9 cellular contexts compared by ENCODE assay signal in the genomic region with DNA sequence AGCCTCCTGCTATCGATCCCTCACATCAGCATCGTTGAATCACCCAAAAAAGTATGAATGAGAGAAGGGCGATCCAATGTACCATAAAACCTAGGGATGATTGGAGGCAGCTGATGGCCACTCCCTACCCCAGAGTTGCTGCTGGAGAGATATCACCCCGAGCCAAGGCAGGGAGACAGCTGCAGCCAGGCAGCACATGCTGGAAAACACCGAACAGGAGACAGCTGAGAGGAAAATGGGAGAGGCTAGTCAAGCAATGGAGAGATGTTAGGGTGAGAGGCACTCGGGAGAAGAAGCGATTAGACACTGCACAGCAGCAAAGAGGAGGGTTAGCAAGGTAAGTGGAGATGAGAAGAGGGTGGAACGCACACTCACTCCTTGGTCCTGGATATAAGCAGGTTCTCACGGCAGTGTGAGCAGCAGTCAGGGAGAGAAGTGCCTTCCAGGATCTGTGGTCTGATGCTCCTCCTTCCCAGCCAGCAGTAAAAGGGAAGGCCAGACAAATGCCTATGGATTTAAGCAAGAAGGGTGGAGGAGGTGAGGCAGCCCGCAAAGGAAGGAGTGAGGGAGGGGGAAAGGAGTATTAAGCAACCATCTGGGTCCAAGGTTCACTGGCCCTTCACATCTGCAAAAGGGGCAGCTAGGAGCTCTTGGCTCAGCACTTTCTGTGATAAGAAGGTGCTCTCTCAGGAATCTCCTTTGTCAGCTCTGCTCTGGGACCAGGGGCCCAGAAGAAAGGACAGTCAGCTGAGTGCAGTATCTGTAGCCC. TPM values are rescaled to one million over a fixed set of nuclear protein-coding genes. Genes with fewer than 3 reads are reported as not detected.
DNase-seq lines count a peak whose midpoint lies in the region; ATAC-seq, FAIRE-seq and TF ChIP-seq lines count a peak whose summit lies in the region.
"Had no signal": no experiment of that assay in that cellular context is flagged by ENCODE, and none has a peak within 500 bp of the region (broad histone marks: within the 10 kb centered on the region; RNA-seq: fewer than 3 reads in every experiment).

TSS of gene SLC7A7 (minus strand) at position 491 of the 769 bp plus-strand sequence. CDS start 2,037 bp downstream, outside the sequence.

- no peak for ATAC-seq in stimulated activated effector memory CD8-positive, alpha-beta T cell treated with anti-CD3 and anti-CD28 coated beads, Interleukin-12 subunit alpha, Interleukin-12 subunit beta, amount 100 ng/mL, for 72 hours
- ATAC-seq in GM19467 (IDR thresholded peaks at IDR 0.05; ENCODE audit: unreplicated experiment) (no peak), HG02885 (IDR thresholded peaks at IDR 0.05; ENCODE audit: poor library complexity, unreplicated experiment) (no peak), left lobe of liver (no peak)

- H3K4me2 ChIP-seq in keratinocyte (ENCODE audit: control insufficient read depth, extremely low read depth, insufficient read depth, low read depth, low read length) = peak within 1 kb of the TSS; percentile 23

- H3K27me3 Mint-ChIP-seq in HFFc6 (ENCODE audit: insufficient read depth) = no peaks in the 10 kb centered on the region

- H3K9ac ChIP-seq in keratinocyte (ENCODE audit: control insufficient read depth, extremely low read depth, insufficient read depth, low read length) = no peak within 1 kb of the TSS

- H3K4me1 ChIP-seq in keratinocyte (ENCODE audit: control insufficient read depth, extremely low read depth, insufficient read depth, low read length) = peaks cover 6% of the 10 kb centered on the region

- H3K4me1 Mint-ChIP-seq in HFFc6 (ENCODE audit: low read depth) = peaks cover 38% of the 10 kb centered on the region
- H3K4me1 Mint-ChIP-seq in stimulated activated effector memory CD8-positive, alpha-beta T cell treated with anti-CD3 and anti-CD28 coated beads, Interleukin-12 subunit alpha, Interleukin-12 subunit beta, amount 100 ng/mL, for 72 hours = peaks cover 13% of the 10 kb centered on the region

- FAIRE-seq in keratinocyte (lab: Jason Lieb, UNC) = no peak
- FAIRE-seq: endometrium had no signal

- H3K4me3 ChIP-seq in keratinocyte (ENCODE audit: control insufficient read depth in 2 of 3, extremely low read depth in 1 of 3, insufficient read depth in 2 of 3, low read depth in 1 of 3, low read length in 3 of 3) = no peak within 1 kb of the TSS

- peak within 1 kb of the TSS; percentile 47; the same call in 1 of the 2 replicates for H3K27ac Mint-ChIP-seq in HFFc6
- peak within 1 kb of the TSS; percentile 4 for H3K27ac Mint-ChIP-seq in stimulated activated effector memory CD8-positive, alpha-beta T cell treated with anti-CD3 and anti-CD28 coated beads, Interleukin-12 subunit alpha, Interleukin-12 subunit beta, amount 100 ng/mL, for 72 hours

- no peaks in the 10 kb centered on the region for H3K9me3 ChIP-seq in keratinocyte (ENCODE audit: control insufficient read depth, low read depth, low read length)

- no peak within 1 kb of the TSS for H3K4me3 Mint-ChIP-seq in HFFc6
- H3K4me3 Mint-ChIP-seq in stimulated activated effector memory CD8-positive, alpha-beta T cell treated with anti-CD3 and anti-CD28 coated beads, Interleukin-12 subunit alpha, Interleukin-12 subunit beta, amount 100 ng/mL, for 72 hours = no peak within 1 kb of the TSS

- DNase-seq in HFFc6 = no peak
- DNase-seq in SW480 (ENCODE audit: low spot score) = peak; percentile 26
- DNase-seq in keratinocyte (ENCODE audit: low read depth, low spot score) = no peak
- DNase-seq in stimulated activated effector memory CD8-positive, alpha-beta T cell treated with anti-CD3 and anti-CD28 coated beads, Interleukin-12 subunit alpha, Interleukin-12 subunit beta, amount 100 ng/mL, for 72 hours (ENCODE audit: low spot score in 2 of 2) = no peak
- DNase-seq in NCI-H69 (lab: John Stamatoyannopoulos, UW) = no peak
- DNase-seq in left lobe of liver (ENCODE audit: low spot score) = no peak

- dilution Hi-C loops in keratinocyte (cut with MboI; ENCODE audit: extremely low pct_ligation_motif_present, low sequenced_read_pairs) = no loop called here

- H3K36me3 Mint-ChIP-seq in HFFc6 (ENCODE audit: low read depth) = no peaks in the 10 kb centered on the region
- H3K36me3 Mint-ChIP-seq in stimulated activated effector memory CD8-positive, alpha-beta T cell treated with anti-CD3 and anti-CD28 coated beads, Interleukin-12 subunit alpha, Interleukin-12 subunit beta, amount 100 ng/mL, for 72 hours = no peaks in the 10 kb centered on the region

- H3K9me3 Mint-ChIP-seq in HFFc6 = no peaks in the 10 kb centered on the region
- no peaks in the 10 kb centered on the region for H3K9me3 Mint-ChIP-seq in stimulated activated effector memory CD8-positive, alpha-beta T cell treated with anti-CD3 and anti-CD28 coated beads, Interleukin-12 subunit alpha, Interleukin-12 subunit beta, amount 100 ng/mL, for 72 hours

- H4K20me1 ChIP-seq in keratinocyte (ENCODE audit: control insufficient read depth, extremely low read depth, insufficient read depth, low read length) = no peaks in the 10 kb centered on the region

- no peak within 1 kb of the TSS for H3K27ac ChIP-seq in keratinocyte (ENCODE audit: control insufficient read depth, insufficient read depth, low read length)

- TF ChIP-seq CTCF in HFFc6 (IDR thresholded peaks at IDR 0.05) = no peak
- TF ChIP-seq CTCF in keratinocyte (optimal IDR thresholded peaks at IDR 0.05 in 1 of 3, IDR thresholded peaks at IDR 0.05 in 1 of 3, conservative IDR thresholded peaks at IDR 0.05 in 1 of 3; ENCODE audit: extremely low read depth in 1 of 3, insufficient read depth in 2 of 3, low read length in 3 of 3) = no peak

- H2AFZ ChIP-seq in keratinocyte (ENCODE audit: control insufficient read depth, low read length) = peak within 1 kb of the TSS; percentile 75

- H3K27me3 ChIP-seq in keratinocyte (ENCODE audit: control insufficient read depth, extremely low read depth, insufficient read depth, low read length) = no peaks in the 10 kb centered on the region

- H3K36me3 ChIP-seq in keratinocyte (ENCODE audit: control insufficient read depth in 2 of 2, extremely low read depth in 1 of 2, insufficient read depth in 2 of 2, low read length in 2 of 2) = no peaks in the 10 kb centered on the region

- H3K9me1 ChIP-seq in keratinocyte (ENCODE audit: control insufficient read depth, extremely low read depth, insufficient read depth, low read length) = no peaks in the 10 kb centered on the region

- no peaks in the 10 kb centered on the region for H3K79me2 ChIP-seq in keratinocyte (ENCODE audit: control insufficient read depth, insufficient read depth, low read length)

RNA-seq across cellular contexts. Expression of gene SLC7A7, which starts in this region (rescaled TPM):
- 1 to 10 TPM in 1 of 6 experiments, under 1 TPM in 5; 0.31 to 1.3 (median 0.56) TPM for total RNA-seq in HFFc6 (2021; fragmentation: NEBNext Ultra II Directional; extraction: Animal tissue kit (Norgen Biotek cat#: 25700))
- polyA plus RNA-seq in keratinocyte = 0.20 to 0.65 TPM (median 0.33 TPM) in 3 replicates
- polyA plus RNA-seq in keratinocyte (2011; ENCODE audit: low read depth) = not detected
- polyA plus RNA-seq in keratinocyte (2011; cell fraction: cytosol; rRNA removed) = 0.13 and 0.22 TPM in 2 replicates
- polyA plus RNA-seq in keratinocyte (2011; cell fraction: nucleus; rRNA removed) = 0.73 and 0.95 TPM in 2 replicates
- polyA plus RNA-seq in keratinocyte (2012; ENCODE audit: low replicate concordance) = 0.30 and 0.34 TPM in 2 replicates
- 0.29 to 0.36 TPM in 2 of 3 replicates, not detected in the other for polyA minus RNA-seq in keratinocyte
- not detected for polyA minus RNA-seq in keratinocyte (2011; cell fraction: cytosol; rRNA and poly(A)+ RNA removed)
- 0.32 TPM in 1 of 2 replicates, not detected in the other for polyA minus RNA-seq in keratinocyte (2011; cell fraction: nucleus; rRNA and poly(A)+ RNA removed)
- 6.1 TPM for total RNA-seq in left lobe of liver
